14 cellular contexts compared by ENCODE assay signal in genomic region chr12:70254846-70255245, GRCh38. TPM values are rescaled to one million over a fixed set of nuclear protein-coding genes. Genes with fewer than 3 reads are reported as not detected.
DNase-seq lines count a peak whose midpoint lies in the region; ATAC-seq and TF ChIP-seq lines count a peak whose summit lies in the region.
"Had no signal": no experiment of that assay in that cellular context is flagged by ENCODE, and none has a peak within 500 bp of the region (broad histone marks: within the 10 kb centered on the region; RNA-seq: fewer than 3 reads in every experiment).

No MANE protein-coding gene starts in this region.

- no peak for ATAC-seq in stimulated activated naive CD8-positive, alpha-beta T cell treated with anti-CD3 and anti-CD28 coated beads, Interleukin-15, Interleukin-2, amounts not matched to agents 100 U/mL and 50 U/mL, for 24 hours
- ATAC-seq: HCT116 had no signal

- H3K4me3 Mint-ChIP-seq in stimulated activated naive CD8-positive, alpha-beta T cell treated with anti-CD3 and anti-CD28 coated beads, Interleukin-15, Interleukin-2, amounts not matched to agents 100 ng/mL and 50 ng/mL, for 24 hours = no peak overlapping the region
- H3K4me3 Mint-ChIP-seq in brain (peak overlapping the region in 3 of 5 experiments; percentile 8 to 38 (median 21)), nephron progenitor cell (no peak overlapping the region)

- no peak for DNase-seq in stimulated activated naive CD8-positive, alpha-beta T cell treated with anti-CD3 and anti-CD28 coated beads, Interleukin-15, Interleukin-2, amounts not matched to agents 100 U/mL and 50 U/mL, for 24 hours
- DNase-seq in nephron progenitor cell (no peak), C1 segment of cervical spinal cord (lab: John Stamatoyannopoulos, UW) (no peak), NCI-H446 treated with DMSO at 0.1 percent for 48 hours (lab: John Stamatoyannopoulos, UW) (no peak), NCI-H1417 (lab: John Stamatoyannopoulos, UW) (no peak), GM10266 (ENCODE audit: extremely low spot score) (no peak)
- DNase-seq: activated CD4-positive, alpha-beta T cell treated with anti-CD3 and anti-CD28 coated beads, Interleukin-2, amount 50 U/mL, for 48 hours; activated gamma-delta T cell; left cardiac atrium; NCI-H2029 treated with DMSO at 0.1 percent for 48 hours; T1000 had no signal

- H3K27me3 Mint-ChIP-seq in stimulated activated naive CD8-positive, alpha-beta T cell treated with anti-CD3 and anti-CD28 coated beads, Interleukin-15, Interleukin-2, amounts not matched to agents 100 ng/mL and 50 ng/mL, for 24 hours = no peaks in the 10 kb centered on the region
- H3K27me3 Mint-ChIP-seq in brain (no peaks in the 10 kb centered on the region), nephron progenitor cell (ENCODE audit: low read depth, poor library complexity) (no peaks in the 10 kb centered on the region)

- no peaks in the 10 kb centered on the region for H3K9me3 Mint-ChIP-seq in stimulated activated naive CD8-positive, alpha-beta T cell treated with anti-CD3 and anti-CD28 coated beads, Interleukin-15, Interleukin-2, amounts not matched to agents 100 ng/mL and 50 ng/mL, for 24 hours
- H3K9me3 Mint-ChIP-seq in brain (peaks cover under 1 to 13% (median 4%) of the 10 kb centered on the region in 5 experiments), nephron progenitor cell (peaks cover 10% of the 10 kb centered on the region)

- no peak for TF ChIP-seq CTCF in brain (conservative IDR thresholded peaks at IDR 0.05)
- TF ChIP-seq CTCF in nephron progenitor cell (IDR thresholded peaks at IDR 0.05) = no peak
- no peak for TF ChIP-seq CTCF in GM10266 (IDR thresholded peaks at IDR 0.05; ENCODE audit: control insufficient read depth, insufficient read depth, low read depth, missing control alignments)

- H3K4me1 Mint-ChIP-seq in stimulated activated naive CD8-positive, alpha-beta T cell treated with anti-CD3 and anti-CD28 coated beads, Interleukin-15, Interleukin-2, amounts not matched to agents 100 ng/mL and 50 ng/mL, for 24 hours (ENCODE audit: low read depth) = peaks cover 88% of the 10 kb centered on the region
- peaks cover 70% of the 10 kb centered on the region for H3K4me1 Mint-ChIP-seq in brain
- H3K4me1 Mint-ChIP-seq in nephron progenitor cell = peaks cover 24% of the 10 kb centered on the region

- peaks cover 41% of the 10 kb centered on the region for H3K36me3 Mint-ChIP-seq in stimulated activated naive CD8-positive, alpha-beta T cell treated with anti-CD3 and anti-CD28 coated beads, Interleukin-15, Interleukin-2, amounts not matched to agents 100 ng/mL and 50 ng/mL, for 24 hours (ENCODE audit: low read depth)
- H3K36me3 Mint-ChIP-seq in brain = peaks cover 61% of the 10 kb centered on the region
- H3K36me3 Mint-ChIP-seq in nephron progenitor cell (ENCODE audit: low read depth) = peaks cover 70% of the 10 kb centered on the region

- peak overlapping the region; percentile 47 for H3K27ac Mint-ChIP-seq in stimulated activated naive CD8-positive, alpha-beta T cell treated with anti-CD3 and anti-CD28 coated beads, Interleukin-15, Interleukin-2, amounts not matched to agents 100 ng/mL and 50 ng/mL, for 24 hours
- H3K27ac Mint-ChIP-seq in brain (peak overlapping the region; percentile 45 to 89 (median 61)), nephron progenitor cell (peak overlapping the region; percentile 93)

RNA-seq across cellular contexts. Expression of gene CNOT2, which starts 11.6 kb away (rescaled TPM):
- polyA plus RNA-seq in brain (ENCODE audit: insufficient read depth, low read depth, low replicate concordance) = 42.9 TPM

Comparison
In these comparisons a context has a peak if more than half of its experiments do, and no peak if none do; other contexts are left out.
1. H3K4me3 Mint-ChIP-seq: peak in brain (3 of 5); none in stimulated activated naive CD8-positive, alpha-beta T cell treated with anti-CD3 and anti-CD28 coated beads, Interleukin-15, Interleukin-2, amounts not matched to agents 100 ng/mL and 50 ng/mL, for 24 hours (single experiment) and nephron progenitor cell (single experiment).
2. Peak in every context shown above with its lines, with median percentiles within 50 percentile points of each other: H3K27ac Mint-ChIP-seq.